In genomic region chr10:42754155-42755027, GRCh38 we compare ENCODE assay signal across 2 cellular contexts.
TF ChIP-seq lines count a peak whose summit lies in the region.

No MANE protein-coding gene starts in this region.

TF ChIP-seq in WTC11, 78 proteins besides CTCF, POLR2A, EP300 and RAD21 (continued from another document and continues in another):
- TF ChIP-seq USF2 (CRISPR knock-in tag; IDR thresholded peaks at IDR 0.05) (no peak), ARID4B (CRISPR knock-in tag; IDR thresholded peaks at IDR 0.05; ENCODE audit: borderline replicate concordance) (peak; percentile 31; the same call in 1 of the 2 replicates), HMGXB4 (CRISPR knock-in tag; IDR thresholded peaks at IDR 0.05) (0 out of 2 replicates have a peak, but pooled peaks have one; percentile 45), ZNF219 (CRISPR knock-in tag; IDR thresholded peaks at IDR 0.05; ENCODE audit: borderline replicate concordance) (no peak), MLX (CRISPR knock-in tag; IDR thresholded peaks at IDR 0.05) (no peak), E2F1 (CRISPR knock-in tag; IDR thresholded peaks at IDR 0.05) (no peak), ZNF512 (CRISPR knock-in tag; IDR thresholded peaks at IDR 0.05; ENCODE audit: borderline replicate concordance) (no peak), JUN (CRISPR knock-in tag; IDR thresholded peaks at IDR 0.05) (no peak), MAX (CRISPR knock-in tag; IDR thresholded peaks at IDR 0.05) (no peak; the same call in 1 of the 2 replicates), GRHL2 (CRISPR knock-in tag; IDR thresholded peaks at IDR 0.05; ENCODE audit: insufficient replicate concordance, severe bottlenecking) (no peak)

TF ChIP-seq in H1, 55 proteins besides CTCF, POLR2A, EP300 and RAD21 (continued from another document):
- TF ChIP-seq USF2 (IDR thresholded peaks at IDR 0.05; ENCODE audit: low read length) (no peak), RXRA (IDR thresholded peaks at IDR 0.05; ENCODE audit: insufficient read depth, low read depth, low read length) (no peak), RNF2 (IDR thresholded peaks at IDR 0.05; ENCODE audit: borderline replicate concordance, low read depth, low read length, missing control alignments, poor library complexity, severe bottlenecking) (no peak), SRF (IDR thresholded peaks at IDR 0.05; ENCODE audit: low read depth, low read length) (no peak), YY1 (IDR thresholded peaks at IDR 0.05; ENCODE audit: low read depth, low read length) (no peak), SIRT6 (IDR thresholded peaks at IDR 0.05; ENCODE audit: low read length) (no peak), CBX5 (IDR thresholded peaks at IDR 0.05; ENCODE audit: low read depth, low read length) (no peak), SUZ12 (IDR thresholded peaks at IDR 0.05; ENCODE audit: low read length) (peak; percentile 72), EZH2 (IDR thresholded peaks at IDR 0.05; ENCODE audit: low read depth, low read length, severe bottlenecking) (peak; percentile 71), CHD7 (IDR thresholded peaks at IDR 0.05; ENCODE audit: insufficient replicate concordance, low read length) (no peak), CREB1 (IDR thresholded peaks at IDR 0.05) (no peak), CHD1 (IDR thresholded peaks at IDR 0.05; ENCODE audit: low read depth, low read length) (no peak), MAX (IDR thresholded peaks at IDR 0.05) (peak; percentile 29; the same call in 1 of the 2 replicates), CTBP2 (IDR thresholded peaks at IDR 0.05; ENCODE audit: borderline replicate concordance, insufficient read depth, insufficient read length, low read length) (no peak), ASH2L (IDR thresholded peaks at IDR 0.05; ENCODE audit: low read length) (no peak), ATF2 (IDR thresholded peaks at IDR 0.05; ENCODE audit: low read length) (no peak), BRCA1 (IDR thresholded peaks at IDR 0.05; ENCODE audit: low read depth, low read length) (no peak), MAFK (IDR thresholded peaks at IDR 0.05; ENCODE audit: low read depth, low read length) (no peak), SIX5 (IDR thresholded peaks at IDR 0.05; ENCODE audit: low read depth, low read length) (no peak), RFX5 (IDR thresholded peaks at IDR 0.05; ENCODE audit: borderline replicate concordance, low read depth, low read length) (no peak), TAF1 (IDR thresholded peaks at IDR 0.05; ENCODE audit: low read depth, low read length) (0 out of 2 replicates have a peak, but pooled peaks have one; percentile 6), JUN (IDR thresholded peaks at IDR 0.05; ENCODE audit: low read depth, low read length) (no peak), FOSL1 (IDR thresholded peaks at IDR 0.05; ENCODE audit: insufficient read depth, low read depth, low read length) (no peak), NRF1 (IDR thresholded peaks at IDR 0.05; ENCODE audit: low read depth, low read length) (no peak), POU5F1 (IDR thresholded peaks at IDR 0.05; ENCODE audit: low read depth, low read length) (no peak), PHF8 (conservative IDR thresholded peaks at IDR 0.05; ENCODE audit: low read depth, low read length) (0 out of 2 replicates have a peak, but pooled peaks have one; percentile 35), KDM5A (IDR thresholded peaks at IDR 0.05; ENCODE audit: low read length) (no peak), ZNF274 (IDR thresholded peaks at IDR 0.05; ENCODE audit: borderline replicate concordance, extremely low read depth, low read length) (no peak), GABPA (IDR thresholded peaks at IDR 0.05; ENCODE audit: borderline replicate concordance, insufficient read depth, low read length) (peak; percentile 48; the same call in 1 of the 2 replicates), SP4 (IDR thresholded peaks at IDR 0.05; ENCODE audit: low read length) (no peak), TCF12 (IDR thresholded peaks at IDR 0.05; ENCODE audit: low read depth, low read length) (no peak), CBX8 (IDR thresholded peaks at IDR 0.05; ENCODE audit: borderline replicate concordance, low read depth, low read length) (no peak), CEBPB (IDR thresholded peaks at IDR 0.05; ENCODE audit: low read depth, low read length) (no peak), ATF3 (IDR thresholded peaks at IDR 0.05; ENCODE audit: insufficient read depth, low read depth, low read length) (no peak), HDAC6 (IDR thresholded peaks at IDR 0.05; ENCODE audit: low read depth, low read length) (no peak), BCL11A (IDR thresholded peaks at IDR 0.05; ENCODE audit: low read depth in 2 of 2, low read length in 2 of 2) (no peak), POLR2AphosphoS5 (IDR thresholded peaks at IDR 0.05; ENCODE audit: low read depth, low read length) (no peak), RBBP5 (IDR thresholded peaks at IDR 0.05; ENCODE audit: borderline replicate concordance, low read depth, low read length) (peak; percentile 45; the same call in 1 of the 2 replicates), E2F6 (IDR thresholded peaks at IDR 0.05) (no peak), JUND (IDR thresholded peaks at IDR 0.05; ENCODE audit: low read length) (no peak), TEAD4 (IDR thresholded peaks at IDR 0.05; ENCODE audit: low read depth, low read length) (no peak), KDM1A (IDR thresholded peaks at IDR 0.05; ENCODE audit: borderline replicate concordance, low read length) (no peak), SIN3A (conservative IDR thresholded peaks at IDR 0.05 in 1 of 2, IDR thresholded peaks at IDR 0.05 in 1 of 2; ENCODE audit: low read depth in 1 of 2, low read length in 2 of 2) (no peak), TBP (IDR thresholded peaks at IDR 0.05; ENCODE audit: low read depth, low read length) (no peak), KDM4A (IDR thresholded peaks at IDR 0.05; ENCODE audit: low read depth, low read length, severe bottlenecking) (peak; percentile 37), NANOG (IDR thresholded peaks at IDR 0.05; ENCODE audit: insufficient read depth, low read depth, low read length, poor library complexity, severe bottlenecking) (no peak), CHD2 (IDR thresholded peaks at IDR 0.05; ENCODE audit: low read length) (no peak), HDAC2 (IDR thresholded peaks at IDR 0.05; ENCODE audit: borderline replicate concordance in 1 of 2, low read depth in 2 of 2, low read length in 2 of 2) (no peak), TAF7 (optimal IDR thresholded peaks at IDR 0.05; ENCODE audit: borderline replicate concordance, low read depth, low read length) (no peak)
